20 cellular contexts compared by ENCODE assay signal in the genomic region with DNA sequence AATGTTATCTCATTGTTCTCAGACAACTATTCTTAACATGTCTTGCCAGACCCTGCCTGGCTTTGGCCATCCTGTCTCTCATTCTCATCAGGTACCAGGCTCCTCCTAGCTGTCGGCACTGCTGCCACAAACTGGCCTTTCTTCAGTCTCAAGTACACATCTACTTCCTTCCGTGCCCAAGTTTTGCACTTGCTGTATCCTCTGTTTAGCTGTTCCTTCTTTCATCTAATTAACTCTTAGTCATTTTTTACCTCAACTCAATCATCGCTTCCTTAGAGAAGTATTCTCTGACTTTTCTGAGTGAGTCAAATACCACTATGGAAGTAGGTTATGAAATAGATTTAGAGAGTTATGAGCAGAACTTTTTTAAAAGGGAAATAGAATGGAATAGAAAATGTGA. TPM values are rescaled to one million over a fixed set of nuclear protein-coding genes. Genes with fewer than 3 reads are reported as not detected.
A peak's percentile ranks its signal among the peaks of the same experiment; 100 is the strongest.
DNase-seq lines count a peak whose midpoint lies in the region; ATAC-seq and TF ChIP-seq lines count a peak whose summit lies in the region.
"Had no signal": no experiment of that assay in that cellular context is flagged by ENCODE, and none has a peak within 500 bp of the region (broad histone marks: within the 10 kb centered on the region; RNA-seq: fewer than 3 reads in every experiment).

No MANE protein-coding gene starts in this region.

- H3K27me3 ChIP-seq in IMR-90 (ENCODE audit: control insufficient read depth, insufficient read depth, low read length) = no peaks in the 10 kb centered on the region
- no peaks in the 10 kb centered on the region for H3K27me3 ChIP-seq in PC-3 (ENCODE audit: low read length)
- H3K27me3 ChIP-seq: esophagus squamous epithelium, SJSA1 had no signal

- TF ChIP-seq CTCF in IMR-90 (conservative IDR thresholded peaks at IDR 0.05; ENCODE audit: low read depth, low read length) (no peak), PC-3 (conservative IDR thresholded peaks at IDR 0.05; ENCODE audit: low read depth, low read length) (no peak)

- peak overlapping the region; percentile 90; the same call in 1 of the 2 replicates for H3K23ac ChIP-seq in IMR-90 (ENCODE audit: low read depth, low read length)

- BruUV-seq in IMR-90 (replicated peaks; lab: Mats Ljungman, UMichigan) = no TSS peak
- BruUV-seq in PC-3 (replicated peaks; lab: Mats Ljungman, UMichigan) = no TSS peak

- no peak for TF ChIP-seq RAD21 in IMR-90 (IDR thresholded peaks at IDR 0.05; ENCODE audit: low read length)

- H3K4ac ChIP-seq in IMR-90 (ENCODE audit: low read depth, low read length) = peak overlapping the region; percentile 98

- H3K4me1 ChIP-seq in IMR-90 (ENCODE audit: control insufficient read depth, insufficient read depth, low read length) (peaks cover 12% of the 10 kb centered on the region), PC-3 (ENCODE audit: insufficient read depth, low read length) (peaks cover 31% of the 10 kb centered on the region)
- H3K4me1 ChIP-seq: esophagus squamous epithelium, SJSA1 had no signal

- H4K91ac ChIP-seq in IMR-90 (ENCODE audit: insufficient read depth, low read depth, low read length) = peak overlapping the region; percentile 81

- H2BK120ac ChIP-seq in IMR-90 (ENCODE audit: low read depth, low read length) = peak overlapping the region; percentile 96

- no peak overlapping the region for H2BK5ac ChIP-seq in IMR-90 (ENCODE audit: low read depth, low read length, poor library complexity, severe bottlenecking)

- peak overlapping the region; percentile 94 for H3K14ac ChIP-seq in IMR-90 (replicated peaks; ENCODE audit: low read depth, low read length)

- no peak overlapping the region for H3K56ac ChIP-seq in IMR-90 (ENCODE audit: extremely low read depth, insufficient read depth, low read length)

- H3K9me3 ChIP-seq in IMR-90 (ENCODE audit: control insufficient read depth, insufficient read depth, low read length) (no peaks in the 10 kb centered on the region), PC-3 (ENCODE audit: low read length) (no peaks in the 10 kb centered on the region)
- H3K9me3 ChIP-seq: esophagus squamous epithelium, SJSA1, thoracic aorta had no signal

- H2AK5ac ChIP-seq in IMR-90 (ENCODE audit: low read depth, low read length) = peak overlapping the region; percentile 98

- no peaks in the 10 kb centered on the region for H3K79me1 ChIP-seq in IMR-90 (ENCODE audit: low read depth in 1 of 2, low read length in 2 of 2)

- H2AK9ac ChIP-seq in IMR-90 (replicated peaks; ENCODE audit: low read depth, low read length, poor library complexity) = no peak overlapping the region

- peaks cover 12% of the 10 kb centered on the region for H3K9me1 ChIP-seq in IMR-90 (ENCODE audit: insufficient read depth, low read length)

- no CpG with 5 or more reads among the region's 3 CpGs for WGBS in IMR-90 (ENCODE audit: extremely low coverage in 2 of 2, insufficient read length in 1 of 2), 2 experiments

- peak overlapping the region; percentile 6; the same call in 1 of the 2 replicates for H4K5ac ChIP-seq in IMR-90 (ENCODE audit: low read depth, low read length)

- peak overlapping the region; percentile 26 for H3K18ac ChIP-seq in IMR-90 (ENCODE audit: low read depth, low read length)

- H3K9ac ChIP-seq in IMR-90 (ENCODE audit: low read depth, low read length) = 0 out of 2 replicates have a peak overlapping the region, but pooled peaks have one; percentile 8
- no peak overlapping the region for H3K9ac ChIP-seq in PC-3 (ENCODE audit: low read length)

- peak overlapping the region; percentile 90; the same call in 2 of the 3 replicates for H2BK15ac ChIP-seq in IMR-90 (ENCODE audit: low read depth, low read length)

- H3K4me2 ChIP-seq in IMR-90 (ENCODE audit: low read depth, low read length) = no peak overlapping the region
- H3K4me2 ChIP-seq in PC-3 (ENCODE audit: low read length) = no peak overlapping the region
- H3K4me2 ChIP-seq: PC-9 had no signal

- H4K8ac ChIP-seq in IMR-90 (ENCODE audit: low read depth in 2 of 2, low read length in 2 of 2) = peak overlapping the region; percentile 22 to 83; a peak in 3 of 4 replicates

- CTCF ChIA-PET in IMR-90 (lab: Yijun Ruan, JAX) = interaction anchor here (1.4 kb wide), 1 partner anchor 19 kb away, joined by 3 read pairs; a partner anchor contains a TSS
- CTCF ChIA-PET in PC-3 (lab: Charles Lee) = no interaction called here

- H3F3A ChIP-seq in PC-3 (ENCODE audit: low read length, unreplicated experiment) = peaks cover 9% of the 10 kb centered on the region

- POLR2A ChIA-PET in IMR-90 (lab: Charles Lee; ENCODE audit: unreplicated experiment) (no interaction called here), PC-3 (lab: Charles Lee; ENCODE audit: unreplicated experiment) (no interaction called here)

- H3K4me3 ChIP-seq in IMR-90 (ENCODE audit: insufficient read depth, low read depth, low read length) = no peak overlapping the region
- no peak overlapping the region for H3K4me3 ChIP-seq in PC-3 (ENCODE audit: low read length)
- H3K4me3 ChIP-seq: esophagus squamous epithelium, PC-9, SJSA1, thoracic aorta had no signal

- DNase-seq in AML-193 (lab: John Stamatoyannopoulos, UW) = peak; percentile 87 to 90
- DNase-seq in IMR-90 = peak; percentile 14
- DNase-seq in SIG-M5 treated with dmso at 0.1 percent for 504 hours (lab: John Stamatoyannopoulos, UW; ENCODE audit: unreplicated experiment) = peak; percentile 62
- no peak for DNase-seq in epithelial cell of prostate (ENCODE audit: low read depth, low spot score)
- DNase-seq in EL = no peak
- no peak for DNase-seq in inferior parietal cortex (ENCODE audit: extremely low spot score)
- no peak for DNase-seq in PC-3
- DNase-seq in left lobe of liver (ENCODE audit: low spot score) = no peak
- DNase-seq: activated CD4-positive, alpha-beta T cell treated with anti-CD3 and anti-CD28 coated beads for 4 hours; activated gamma-delta T cell treated with Interleukin-2 at 50 U/mL for 16 hours; anterior cingulate cortex; CD8-positive, alpha-beta T cell; DMS79; esophagus squamous epithelium; NCI-H1105 treated with DMSO at 0.1 percent for 48 hours; NCI-H526; PC-9 had no signal

- peak overlapping the region; percentile 93 for H2BK20ac ChIP-seq in IMR-90 (ENCODE audit: low read depth, low read length)

- no peaks in the 10 kb centered on the region for H4K20me1 ChIP-seq in IMR-90 (ENCODE audit: insufficient read depth, low read length)
- no peaks in the 10 kb centered on the region for H4K20me1 ChIP-seq in PC-3 (ENCODE audit: low read length)

- H3K9me2 ChIP-seq in PC-3 (replicated peaks; ENCODE audit: low read length) = no peaks in the 10 kb centered on the region

- no peak for TF ChIP-seq POLR2A in IMR-90 (IDR thresholded peaks at IDR 0.05; ENCODE audit: low read depth, low read length)

- H3K27ac ChIP-seq in IMR-90 (ENCODE audit: insufficient read depth, low read length) (peak overlapping the region; percentile 39), epithelial cell of prostate (peak overlapping the region; percentile 33), PC-3 (ENCODE audit: low read length) (no peak overlapping the region)
- H3K27ac ChIP-seq: esophagus squamous epithelium, PC-9, SJSA1, thoracic aorta had no signal

- in situ Hi-C loops in IMR-90 (cut with MboI; ENCODE audit: low sequenced_read_pairs) = no loop called here

- ATAC-seq in IMR-90 (ENCODE audit: low read depth) (no peak), PC-3 (no peak), left lobe of liver (no peak)
- ATAC-seq: CD8-positive, alpha-beta T cell had no signal

- dilution Hi-C loops in IMR-90 (cut with HindIII; ENCODE audit: low sequenced_read_pairs, unreplicated experiment) = no loop called here

- no peak overlapping the region for H2AFZ ChIP-seq in IMR-90 (replicated peaks; ENCODE audit: low read length, poor library complexity)
- no peak overlapping the region for H2AFZ ChIP-seq in PC-3 (ENCODE audit: low read length)
- H2AFZ ChIP-seq: PC-9 had no signal

- intact Hi-C loops in IMR-90 (cut with micrococcal nuclease) = no loop called here
- intact Hi-C loops in PC-3 (cut with micrococcal nuclease) = loop anchor here (5.0 kb wide), 2 partner anchors 71 to 151 kb away; a partner anchor contains a TSS

- H3K79me2 ChIP-seq in PC-3 (ENCODE audit: low read length) = no peaks in the 10 kb centered on the region

- no peaks in the 10 kb centered on the region for H3K36me3 ChIP-seq in IMR-90 (ENCODE audit: control insufficient read depth, insufficient read depth, low read length)
- no peaks in the 10 kb centered on the region for H3K36me3 ChIP-seq in PC-3 (ENCODE audit: low read depth, low read length)
- H3K36me3 ChIP-seq: esophagus squamous epithelium, SJSA1, thoracic aorta had no signal

TF ChIP-seq in IMR-90, 13 proteins besides CTCF, POLR2A, EP300 and RAD21 (continues in another document):
- no peak for TF ChIP-seq MXI1 (IDR thresholded peaks at IDR 0.05; ENCODE audit: borderline replicate concordance, low read depth, low read length)

RNA-seq across cellular contexts. Expression of a gene that starts 19.7 kb away (rescaled TPM):
- total RNA-seq in IMR-90 (2012; rRNA removed) = 0.18 TPM in 1 of 2 replicates, not detected in the other
- polyA plus RNA-seq in IMR-90 (2012; rRNA removed) = 0.27 and 0.74 TPM in 2 replicates
- 0.17 and 0.76 TPM in 2 replicates for polyA plus RNA-seq in IMR-90 (2012; cell fraction: cytosol; rRNA removed)
- polyA plus RNA-seq in IMR-90 (2012; cell fraction: nucleus; rRNA removed; ENCODE audit: low replicate concordance) = 3.2 and 4.3 TPM in 2 replicates
- total RNA-seq in PC-3 (2014; rRNA removed) = 25.1 and 28.9 TPM in 2 replicates
- total RNA-seq in left lobe of liver = not detected
- total RNA-seq: PC-9 had no signal

RNA-seq across cellular contexts. Expression of a gene that starts 20.3 kb away (rescaled TPM):
- total RNA-seq in IMR-90 (2012; rRNA removed) (not detected in 2 replicates), PC-3 (2014; rRNA removed) (0.55 and 1.0 TPM in 2 replicates), left lobe of liver (not detected)
- 0.14 and 0.22 TPM in 2 replicates for polyA plus RNA-seq in IMR-90 (2012; rRNA removed)
- polyA plus RNA-seq in IMR-90 (2012; cell fraction: cytosol; rRNA removed) = 0.11 and 0.18 TPM in 2 replicates
- 0.04 and 0.05 TPM in 2 replicates for polyA plus RNA-seq in IMR-90 (2012; cell fraction: nucleus; rRNA removed; ENCODE audit: low replicate concordance)
- total RNA-seq: CD8-positive, alpha-beta T cell; PC-9; SJSA1 had no signal

RNA-seq across cellular contexts. Expression of a gene that starts 30.8 kb away (rescaled TPM):
- total RNA-seq in IMR-90 (2012; rRNA removed) = not detected in 2 replicates
- not detected in 2 replicates for polyA plus RNA-seq in IMR-90 (2012; rRNA removed)
- not detected in 2 replicates for polyA plus RNA-seq in IMR-90 (2012; cell fraction: cytosol; rRNA removed)
- not detected in 2 replicates for polyA plus RNA-seq in IMR-90 (2012; cell fraction: nucleus; rRNA removed; ENCODE audit: low replicate concordance)
- total RNA-seq in PC-3 (2014; rRNA removed) = not detected in 2 replicates
- 1.4 TPM for total RNA-seq in left lobe of liver
- total RNA-seq: PC-9, SJSA1, thoracic aorta had no signal

RNA-seq across cellular contexts. Expression of a gene that starts 36.9 kb away (rescaled TPM):
- not detected in 2 replicates for total RNA-seq in IMR-90 (2012; rRNA removed)
- not detected in 2 replicates for polyA plus RNA-seq in IMR-90 (2012; rRNA removed)
- polyA plus RNA-seq in IMR-90 (2012; cell fraction: cytosol; rRNA removed) = not detected in 2 replicates
- not detected in 2 replicates for polyA plus RNA-seq in IMR-90 (2012; cell fraction: nucleus; rRNA removed; ENCODE audit: low replicate concordance)
- total RNA-seq in PC-3 (2014; rRNA removed) = 0.58 and 0.63 TPM in 2 replicates
- 1.3 TPM for total RNA-seq in left lobe of liver
- total RNA-seq: CD8-positive, alpha-beta T cell; esophagus squamous epithelium; mucosa of gallbladder; PC-9; SJSA1; thoracic aorta had no signal

Comparison
In these comparisons a context has a peak if more than half of its experiments do, and no peak if none do; other contexts are left out.
1. DNase-seq: peak in AML-193 (2 of 2), IMR-90 (single experiment) and SIG-M5 treated with dmso at 0.1 percent for 504 hours (single experiment); none in epithelial cell of prostate (single experiment), EL (single experiment), inferior parietal cortex (single experiment), PC-3 (single experiment) and left lobe of liver (single experiment).
2. RNA of a gene that starts 19.7 kb away (total RNA-seq): 25.1 to 28.9 TPM in PC-3; 0.18 TPM in IMR-90 and not detected in left lobe of liver (single experiment); every median in the first group is over 10 times any median in the second.